In genomic region chr21:45067462-45068285, GRCh38 we compare ENCODE assay signal across 1 cellular context.
TF ChIP-seq lines count a peak whose summit lies in the region.

No MANE protein-coding gene starts in this region.

TF ChIP-seq in K562, 482 proteins besides CTCF, POLR2A, EP300 and RAD21 (continued from another document and continues in another):
- TF ChIP-seq ID3 (CRISPR knock-in tag; IDR thresholded peaks at IDR 0.05) (no peak), ID3 (tag; IDR thresholded peaks at IDR 0.05) (peak; percentile 97), ATF6 (CRISPR knock-in tag; IDR thresholded peaks at IDR 0.05) (no peak), HMBOX1 (IDR thresholded peaks at IDR 0.05) (peak; percentile 57; the same call in 1 of the 2 replicates), ZBTB34 (CRISPR knock-in tag; IDR thresholded peaks at IDR 0.05) (peak; percentile 99), SREBF1 (IDR thresholded peaks at IDR 0.05; ENCODE audit: borderline replicate concordance, low read depth, low read length) (0 out of 2 replicates have a peak, but pooled peaks have one; percentile 71), LCOR (CRISPR knock-in tag; IDR thresholded peaks at IDR 0.05) (peak; percentile 98), BACH1 (tag; IDR thresholded peaks at IDR 0.05) (peak; percentile 79), GATAD2A (IDR thresholded peaks at IDR 0.05) (peak; percentile 93), PHF20 (IDR thresholded peaks at IDR 0.05; ENCODE audit: partially characterized antibody) (peak; percentile 46), MYNN (IDR thresholded peaks at IDR 0.05) (peak; percentile 92), MYNN (CRISPR knock-in tag; IDR thresholded peaks at IDR 0.05) (no peak), CXXC5 (CRISPR knock-in tag; IDR thresholded peaks at IDR 0.05) (peak; percentile 97), FOSL1 (tag; conservative IDR thresholded peaks at IDR 0.05) (peak; percentile 69), NBN (IDR thresholded peaks at IDR 0.05; ENCODE audit: low read depth) (peak; percentile 95), ZBTB2 (IDR thresholded peaks at IDR 0.05) (peak; percentile 78; the same call in 1 of the 2 replicates), SRSF1 (IDR thresholded peaks at IDR 0.05; ENCODE audit: low read depth, low read length) (no peak), E2F6 (IDR thresholded peaks at IDR 0.05; ENCODE audit: borderline replicate concordance in 1 of 2, extremely low read depth in 1 of 2, insufficient read depth in 1 of 2, insufficient read length in 1 of 2, low read depth in 1 of 2, low read length in 1 of 2, poor library complexity in 1 of 2, severe bottlenecking in 1 of 2) (peak in 1 of 2 experiments; percentile 19), ARHGAP35 (IDR thresholded peaks at IDR 0.05; ENCODE audit: partially characterized antibody) (no peak), HDAC2 (IDR thresholded peaks at IDR 0.05) (peak; percentile 98), DMBX1 (CRISPR knock-in tag; IDR thresholded peaks at IDR 0.05; ENCODE audit: borderline replicate concordance) (peak; percentile 95), HIVEP1 (CRISPR knock-in tag; IDR thresholded peaks at IDR 0.05) (0 out of 2 replicates have a peak, but pooled peaks have one; percentile 51), CC2D1A (IDR thresholded peaks at IDR 0.05) (peak; percentile 89), BCL6 (CRISPR knock-in tag; IDR thresholded peaks at IDR 0.05) (no peak), ZNF280B (CRISPR knock-in tag; IDR thresholded peaks at IDR 0.05) (no peak), RREB1 (CRISPR knock-in tag; IDR thresholded peaks at IDR 0.05) (peak; percentile 29; the same call in 1 of the 2 replicates), MNT (conservative IDR thresholded peaks at IDR 0.05) (peak; percentile 73 to 89; a peak in 3 of 4 replicates), ZNF41 (CRISPR knock-in tag; conservative IDR thresholded peaks at IDR 0.05) (peak; percentile 81; the same call in 1 of the 2 replicates), ZNF316 (IDR thresholded peaks at IDR 0.05) (no peak), SNRNP70 (optimal IDR thresholded peaks at IDR 0.05; ENCODE audit: low read depth, low read length) (no peak), ZNF280A (IDR thresholded peaks at IDR 0.05; ENCODE audit: low read depth, partially characterized antibody) (no peak), SMARCC2 (IDR thresholded peaks at IDR 0.05; ENCODE audit: low read depth) (peak; percentile 90), EP400 (IDR thresholded peaks at IDR 0.05) (peak; percentile 41; the same call in 1 of the 2 replicates), KDM5B (IDR thresholded peaks at IDR 0.05; ENCODE audit: insufficient replicate concordance, low read depth, low read length) (peak; percentile 47), KLF16 (IDR thresholded peaks at IDR 0.05) (peak; percentile 99), RCOR1 (IDR thresholded peaks at IDR 0.05; ENCODE audit: borderline replicate concordance in 1 of 2, low read depth in 2 of 2, low read length in 2 of 2) (peak; percentile 91 to 99), ZNF431 (CRISPR knock-in tag; IDR thresholded peaks at IDR 0.05) (peak; percentile 97), ZEB2 (IDR thresholded peaks at IDR 0.05) (peak; percentile 72; the same call in 1 of the 2 replicates), KLF1 (tag; IDR thresholded peaks at IDR 0.05) (peak; percentile 47; the same call in 1 of the 2 replicates), ERF (CRISPR knock-in tag; IDR thresholded peaks at IDR 0.05) (0 out of 2 replicates have a peak, but pooled peaks have one; percentile 61), NRF1 (conservative IDR thresholded peaks at IDR 0.05 in 1 of 2, IDR thresholded peaks at IDR 0.05 in 1 of 2) (peak; percentile 5 to 31; a peak in 3 of 4 replicates), SMAD4 (CRISPR knock-in tag; conservative IDR thresholded peaks at IDR 0.05) (peak; percentile 97), ZFP36 (IDR thresholded peaks at IDR 0.05; ENCODE audit: low read depth, low read length, partially characterized antibody) (peak; percentile 30), ZNF639 (CRISPR knock-in tag; conservative IDR thresholded peaks at IDR 0.05 in 1 of 2, IDR thresholded peaks at IDR 0.05 in 1 of 2) (peak in 1 of 2 experiments; percentile 90; a peak in 2 of 4 replicates), GABPB1 (CRISPR knock-in tag; IDR thresholded peaks at IDR 0.05) (peak; percentile 79)
